In the genomic region with DNA sequence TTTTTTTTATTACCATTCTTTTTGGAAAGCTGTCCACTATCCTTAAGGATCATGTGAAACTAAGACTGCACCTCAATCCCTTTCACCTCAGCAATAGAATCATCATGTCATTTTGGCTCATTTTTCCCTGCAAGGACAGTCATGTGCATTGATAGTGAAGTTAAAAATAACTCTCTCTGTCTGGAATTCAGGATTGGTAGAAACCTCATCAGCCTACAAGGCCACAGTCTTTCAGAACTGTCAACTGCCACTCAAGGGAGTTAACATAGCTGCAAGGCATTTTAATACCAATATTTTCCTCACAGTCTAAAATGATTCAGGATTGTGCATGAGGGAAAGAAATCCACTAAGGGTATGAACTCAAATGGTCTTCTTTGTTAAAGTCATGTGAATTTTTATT, we compare ENCODE assay signal across 21 cellular contexts.
DNase-seq lines count a peak whose midpoint lies in the region; ATAC-seq, FAIRE-seq and TF ChIP-seq lines count a peak whose summit lies in the region.
"Had no signal": no experiment of that assay in that cellular context is flagged by ENCODE, and none has a peak within 500 bp of the region (broad histone marks: within the 10 kb centered on the region; RNA-seq: fewer than 3 reads in every experiment).

No MANE protein-coding gene starts in this region.

- H3K9me3 ChIP-seq in left ventricle myocardium inferior (replicated peaks) (no peaks in the 10 kb centered on the region), transverse colon (no peaks in the 10 kb centered on the region), kidney (ENCODE audit: control insufficient read depth in 1 of 2, low read length in 2 of 2) (no peaks in the 10 kb centered on the region)
- H3K9me3 ChIP-seq: BLaER1, HAP-1 had no signal

- intact Hi-C loops in Right ventricle myocardium inferior (cut with DNase I) (no loop called here), cardiac septum (cut with DNase I) (no loop called here), left ventricle myocardium inferior (cut with micrococcal nuclease) (no loop called here), transverse colon (cut with DNase I; ENCODE audit: low total_unique reads) (no loop called here), kidney (cut with DNase I) (no loop called here)

- no peaks in the 10 kb centered on the region for H3K27me3 ChIP-seq in left ventricle myocardium inferior (ENCODE audit: low read depth)
- H3K27me3 ChIP-seq in transverse colon = no peaks in the 10 kb centered on the region
- H3K27me3 ChIP-seq: BLaER1 had no signal

- no peaks in the 10 kb centered on the region for H3K36me3 ChIP-seq in left ventricle myocardium inferior
- H3K36me3 ChIP-seq in transverse colon = no peaks in the 10 kb centered on the region
- no peaks in the 10 kb centered on the region for H3K36me3 ChIP-seq in kidney (ENCODE audit: control insufficient read depth in 1 of 2, insufficient read depth in 2 of 2, low read length in 2 of 2)
- H3K36me3 ChIP-seq: BLaER1, HAP-1 had no signal

- H3K4me1 ChIP-seq in left ventricle myocardium inferior (peaks cover 4% of the 10 kb centered on the region), transverse colon (no peaks in the 10 kb centered on the region), kidney (ENCODE audit: control insufficient read depth in 1 of 2, insufficient read depth in 1 of 2, low read depth in 1 of 2, low read length in 2 of 2) (peaks cover 2 to 16% of the 10 kb centered on the region in 2 donors)
- H3K4me1 ChIP-seq: BLaER1, Caco-2, HAP-1 had no signal

- no peak overlapping the region for H3K9ac ChIP-seq in kidney (ENCODE audit: low read length in 2 of 2)
- H3K9ac ChIP-seq: BLaER1 had no signal

- ATAC-seq in Right ventricle myocardium inferior = peak; percentile 72
- ATAC-seq: CD8-positive, alpha-beta T cell had no signal

- in situ Hi-C loops in transverse colon (cut with MboI; ENCODE audit: low pct_ligation_motif_present in 1 of 4, low pct_unique_long_range_greater_than_20kb in 1 of 4, low sequenced_read_pairs in 3 of 4) = no loop called here

- no peak for TF ChIP-seq EP300 in transverse colon (IDR thresholded peaks at IDR 0.05; ENCODE audit: low read depth)

- no peak for TF ChIP-seq CTCF in left ventricle myocardium inferior (IDR thresholded peaks at IDR 0.05; ENCODE audit: borderline replicate concordance)
- TF ChIP-seq CTCF in transverse colon (IDR thresholded peaks at IDR 0.05) = no peak
- TF ChIP-seq CTCF in kidney (IDR thresholded peaks at IDR 0.05; ENCODE audit: borderline replicate concordance, extremely low read depth, insufficient read depth) = no peak

- H3K4me3 ChIP-seq in left ventricle myocardium inferior = no peak overlapping the region
- H3K4me3 ChIP-seq in transverse colon = no peak overlapping the region
- no peak overlapping the region for H3K4me3 ChIP-seq in kidney (ENCODE audit: low read length in 2 of 2)
- H3K4me3 ChIP-seq: BLaER1, HAP-1 had no signal

- no peak for FAIRE-seq in kidney (lab: Jason Lieb, UNC)
- FAIRE-seq: A204.1, G401.6, GM12892, H54 had no signal

- H3K27ac ChIP-seq in left ventricle myocardium inferior (replicated peaks) = peak overlapping the region; percentile 24
- no peak overlapping the region for H3K27ac ChIP-seq in transverse colon
- no peak overlapping the region for H3K27ac ChIP-seq in kidney (ENCODE audit: low read depth in 2 of 2, low read length in 2 of 2)
- H3K27ac ChIP-seq: 22Rv1, BLaER1, C4-2B had no signal

- DNase-seq in Right ventricle myocardium inferior (ENCODE audit: missing footprints) (no peak), cardiac septum (ENCODE audit: low spot score) (no peak), left ventricle myocardium inferior (no peak), myocyte (ENCODE audit: low read depth) (peak; percentile 9), transverse colon (no peak), kidney (no peak)
- DNase-seq: Caco-2; CD4-positive, CD25-positive, alpha-beta regulatory T cell; CD8-positive, alpha-beta T cell; DMS153; DND-41; GOT3; HFFc6 had no signal

- no peak for TF ChIP-seq POLR2A in transverse colon (IDR thresholded peaks at IDR 0.05)
